In the genomic region with DNA sequence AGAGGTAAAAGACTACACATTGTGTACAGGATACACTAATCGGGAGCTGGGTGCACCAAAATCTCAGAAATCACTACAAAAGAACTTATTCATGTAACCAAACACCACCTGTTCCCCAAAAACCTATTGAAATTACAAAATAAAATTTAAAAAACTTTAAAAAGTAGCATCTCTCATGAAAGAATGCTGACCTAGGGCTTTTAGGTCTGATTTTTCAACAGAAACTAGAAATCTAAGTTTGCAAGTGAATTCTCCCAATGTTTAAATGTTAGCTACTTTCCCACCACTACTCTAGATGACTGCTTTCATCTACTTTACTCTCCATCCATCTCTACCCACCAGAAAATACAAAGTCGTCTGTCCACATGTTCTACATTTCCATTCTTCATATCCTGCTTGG, we compare ENCODE assay signal across 30 cellular contexts.
DNase-seq lines count a peak whose midpoint lies in the region; ATAC-seq, FAIRE-seq and TF ChIP-seq lines count a peak whose summit lies in the region.
"Had no signal": no experiment of that assay in that cellular context is flagged by ENCODE, and none has a peak within 500 bp of the region (broad histone marks: within the 10 kb centered on the region; RNA-seq: fewer than 3 reads in every experiment).

No MANE protein-coding gene starts in this region.

- no peak overlapping the region for H2AFZ ChIP-seq in IMR-90 (replicated peaks; ENCODE audit: low read length, poor library complexity)

- H2BK15ac ChIP-seq in IMR-90 (ENCODE audit: low read depth, low read length) = no peak overlapping the region

- CTCF ChIA-PET in A549 (lab: Yijun Ruan, JAX) (no interaction called here), IMR-90 (lab: Yijun Ruan, JAX) (no interaction called here)

- no peak overlapping the region for H3K4ac ChIP-seq in IMR-90 (ENCODE audit: low read depth, low read length)

- no peak overlapping the region for H4K5ac ChIP-seq in IMR-90 (ENCODE audit: low read depth, low read length)

- no peak for TF ChIP-seq EP300 in A549 (IDR thresholded peaks at IDR 0.05)

- no peak for TF ChIP-seq POLR2A in A549 (IDR thresholded peaks at IDR 0.05; ENCODE audit: low read length)
- no peak for TF ChIP-seq POLR2A in IMR-90 (IDR thresholded peaks at IDR 0.05; ENCODE audit: low read depth, low read length)

- dilution Hi-C loops in IMR-90 (cut with HindIII; ENCODE audit: low sequenced_read_pairs, unreplicated experiment) = no loop called here

- H3K4me1 ChIP-seq in A549 (no peaks in the 10 kb centered on the region), IMR-90 (ENCODE audit: control insufficient read depth, insufficient read depth, low read length) (no peaks in the 10 kb centered on the region), pancreas (no peaks in the 10 kb centered on the region)
- H3K4me1 ChIP-seq: BE2C; BLaER1; BLaER1 treated with 17β-estradiol and CSF1 and Interleukin-3, amounts not matched to agents 10 nM and 100 nM; Caco-2 had no signal

- H4K91ac ChIP-seq in IMR-90 (ENCODE audit: insufficient read depth, low read depth, low read length) = no peak overlapping the region

- no peaks in the 10 kb centered on the region for H3K36me3 ChIP-seq in IMR-90 (ENCODE audit: control insufficient read depth, insufficient read depth, low read length)
- H3K36me3 ChIP-seq in pancreas = no peaks in the 10 kb centered on the region
- H3K36me3 ChIP-seq: BE2C; BLaER1; BLaER1 treated with 17β-estradiol and CSF1 and Interleukin-3, amounts not matched to agents 10 nM and 100 nM had no signal

- H3K79me1 ChIP-seq in IMR-90 (ENCODE audit: low read depth in 1 of 2, low read length in 2 of 2) = no peaks in the 10 kb centered on the region

- H2BK20ac ChIP-seq in IMR-90 (ENCODE audit: low read depth, low read length) = no peak overlapping the region

- no peak for FAIRE-seq in A549 (lab: Jason Lieb, UNC)
- no peak for FAIRE-seq in pancreas (lab: Jason Lieb, UNC)
- FAIRE-seq: A204.1, D721Med had no signal

- H3K9me3 ChIP-seq in A549 (no peaks in the 10 kb centered on the region), IMR-90 (ENCODE audit: control insufficient read depth, insufficient read depth, low read length) (no peaks in the 10 kb centered on the region), pancreas (no peaks in the 10 kb centered on the region)
- H3K9me3 ChIP-seq: BE2C; BLaER1; BLaER1 treated with 17β-estradiol and CSF1 and Interleukin-3, amounts not matched to agents 10 nM and 100 nM; Caco-2 had no signal

- no peak overlapping the region for H3K56ac ChIP-seq in IMR-90 (ENCODE audit: extremely low read depth, insufficient read depth, low read length)

- ATAC-seq in A549 (no peak), IMR-90 (ENCODE audit: low read depth) (no peak), pancreas (no peak)
- ATAC-seq: CD8-positive, alpha-beta T cell had no signal

- H2BK5ac ChIP-seq in IMR-90 (ENCODE audit: low read depth, low read length, poor library complexity, severe bottlenecking) = no peak overlapping the region

- TF ChIP-seq CTCF in A549 (IDR thresholded peaks at IDR 0.05) (no peak), IMR-90 (conservative IDR thresholded peaks at IDR 0.05; ENCODE audit: low read depth, low read length) (no peak), GM10266 (IDR thresholded peaks at IDR 0.05; ENCODE audit: control insufficient read depth, insufficient read depth, low read depth, missing control alignments) (no peak), pancreas (IDR thresholded peaks at IDR 0.05) (no peak)

- H3K9me1 ChIP-seq in IMR-90 (ENCODE audit: insufficient read depth, low read length) = no peaks in the 10 kb centered on the region

- H2BK120ac ChIP-seq in IMR-90 (ENCODE audit: low read depth, low read length) = no peak overlapping the region

- H3K27ac ChIP-seq in A549 = no peak overlapping the region
- H3K27ac ChIP-seq in IMR-90 (ENCODE audit: insufficient read depth, low read length) = no peak overlapping the region
- no peak overlapping the region for H3K27ac ChIP-seq in pancreas
- H3K27ac ChIP-seq: 22Rv1; BLaER1; BLaER1 treated with 17β-estradiol and CSF1 and Interleukin-3, amounts not matched to agents 10 nM and 100 nM; C4-2B had no signal

- no peak overlapping the region for H3K4me3 ChIP-seq in A549
- H3K4me3 ChIP-seq in IMR-90 (ENCODE audit: insufficient read depth, low read depth, low read length) = no peak overlapping the region
- H3K4me3 ChIP-seq in pancreas = no peak overlapping the region
- H3K4me3 ChIP-seq: BLaER1; BLaER1 treated with 17β-estradiol and CSF1 and Interleukin-3, amounts not matched to agents 10 nM and 100 nM had no signal

- H3K27me3 ChIP-seq in IMR-90 (ENCODE audit: control insufficient read depth, insufficient read depth, low read length) (no peaks in the 10 kb centered on the region), pancreas (peaks cover 0 to 5% (median 0%) of the 10 kb centered on the region in 4 donors)
- H3K27me3 ChIP-seq: BE2C had no signal

- no peak overlapping the region for H2AK5ac ChIP-seq in IMR-90 (ENCODE audit: low read depth, low read length)

- TF ChIP-seq RAD21 in A549 (conservative IDR thresholded peaks at IDR 0.05 in 1 of 2, IDR thresholded peaks at IDR 0.05 in 1 of 2) (no peak), IMR-90 (IDR thresholded peaks at IDR 0.05; ENCODE audit: low read length) (no peak)

- H3K4me2 ChIP-seq in A549 (no peak overlapping the region), IMR-90 (ENCODE audit: low read depth, low read length) (no peak overlapping the region)
- H3K4me2 ChIP-seq: BLaER1; BLaER1 treated with 17β-estradiol and CSF1 and Interleukin-3, amounts not matched to agents 10 nM and 100 nM had no signal

- BruUV-seq in IMR-90 (replicated peaks; lab: Mats Ljungman, UMichigan) = no TSS peak

- no peak overlapping the region for H3K18ac ChIP-seq in IMR-90 (ENCODE audit: low read depth, low read length)

- no peak overlapping the region for H3K14ac ChIP-seq in IMR-90 (replicated peaks; ENCODE audit: low read depth, low read length)

- DNase-seq in A549 (ENCODE audit: low read depth in 1 of 2, low spot score in 1 of 2) (no peak), IMR-90 (no peak), GM10266 (ENCODE audit: extremely low spot score) (no peak), pancreas (no peak)
- DNase-seq: 8988T; ACHN; AML-193; BE2C; C1 segment of cervical spinal cord; Caco-2; Calu3; CD4-positive, alpha-beta memory T cell; CD4-positive, alpha-beta T cell; CD4-positive, CD25-positive, alpha-beta regulatory T cell; CD8-positive, alpha-beta memory T cell; CD8-positive, alpha-beta T cell; COR-L47; DMS 273 treated with DMSO at 0.1 percent for 48 hours; DMS153; DMS53; DMS79; DMS79 treated with DMSO at 0.1 percent for 48 hours; DND-41; EL had no signal

- in situ Hi-C loops in IMR-90 (cut with MboI; ENCODE audit: low sequenced_read_pairs) = no loop called here

- no peak overlapping the region for H3K23ac ChIP-seq in IMR-90 (ENCODE audit: low read depth, low read length)

- no peak overlapping the region for H2AK9ac ChIP-seq in IMR-90 (replicated peaks; ENCODE audit: low read depth, low read length, poor library complexity)

- intact Hi-C loops in IMR-90 (cut with micrococcal nuclease) = no loop called here
- intact Hi-C loops in pancreas (cut with DNase I) = no loop called here

- POLR2A ChIA-PET in A549 (lab: Yijun Ruan, JAX) = no interaction called here
- POLR2A ChIA-PET in IMR-90 (lab: Charles Lee; ENCODE audit: unreplicated experiment) = no interaction called here

- H4K20me1 ChIP-seq in IMR-90 (ENCODE audit: insufficient read depth, low read length) = no peaks in the 10 kb centered on the region
- H4K20me1 ChIP-seq: BLaER1; BLaER1 treated with 17β-estradiol and CSF1 and Interleukin-3, amounts not matched to agents 10 nM and 100 nM had no signal

- WGBS in A549 (ENCODE audit: missing lambda C conversion rate) = 0% methylated on average over 2 of the region's 2 CpGs
- WGBS in IMR-90 (ENCODE audit: extremely low coverage in 2 of 2, insufficient read length in 1 of 2), 2 experiments = no CpG with 5 or more reads among the region's 2 CpGs
- WGBS in pancreas, 2 donors = 37 to 42% methylated on average over 2 of the region's 2 CpGs

- no peak overlapping the region for H4K8ac ChIP-seq in IMR-90 (ENCODE audit: low read depth in 2 of 2, low read length in 2 of 2)

- H3K9ac ChIP-seq in IMR-90 (ENCODE audit: low read depth, low read length) = no peak overlapping the region
- H3K9ac ChIP-seq: BLaER1; BLaER1 treated with 17β-estradiol and CSF1 and Interleukin-3, amounts not matched to agents 10 nM and 100 nM had no signal

TF ChIP-seq in A549, 52 proteins besides CTCF, POLR2A, EP300 and RAD21:
- TF ChIP-seq MAFK (IDR thresholded peaks at IDR 0.05; ENCODE audit: partially characterized antibody) = peak; percentile 36
- TF ChIP-seq, protein P1, sequence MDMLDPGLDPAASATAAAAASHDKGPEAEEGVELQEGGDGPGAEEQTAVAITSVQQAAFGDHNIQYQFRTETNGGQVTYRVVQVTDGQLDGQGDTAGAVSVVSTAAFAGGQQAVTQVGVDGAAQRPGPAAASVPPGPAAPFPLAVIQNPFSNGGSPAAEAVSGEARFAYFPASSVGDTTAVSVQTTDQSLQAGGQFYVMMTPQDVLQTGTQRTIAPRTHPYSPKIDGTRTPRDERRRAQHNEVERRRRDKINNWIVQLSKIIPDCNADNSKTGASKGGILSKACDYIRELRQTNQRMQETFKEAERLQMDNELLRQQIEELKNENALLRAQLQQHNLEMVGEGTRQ (IDR thresholded peaks at IDR 0.05) = no peak
- no peak for TF ChIP-seq HOXA7 (CRISPR knock-in tag; IDR thresholded peaks at IDR 0.05)

TF ChIP-seq in IMR-90, 13 proteins besides CTCF, POLR2A, EP300 and RAD21:
- no peak for TF ChIP-seq FOS (IDR thresholded peaks at IDR 0.05; ENCODE audit: low read depth, low read length)
- TF ChIP-seq CHD1 (IDR thresholded peaks at IDR 0.05; ENCODE audit: low read depth, low read length) = no peak
- peak; percentile 64; the same call in 1 of the 2 replicates for TF ChIP-seq MAFK (IDR thresholded peaks at IDR 0.05; ENCODE audit: low read depth, low read length)
TF ChIP-seq in IMR-90: peak in this region for 1.
